ENCODE assay signal across 15 cellular contexts in genomic region chr4:23932935-23933334, GRCh38. TPM values are rescaled to one million over a fixed set of nuclear protein-coding genes. Genes with fewer than 3 reads are reported as not detected.
A peak's percentile ranks its signal among the peaks of the same experiment; 100 is the strongest.
DNase-seq lines count a peak whose midpoint lies in the region; ATAC-seq and TF ChIP-seq lines count a peak whose summit lies in the region.
"Had no signal": no experiment of that assay in that cellular context is flagged by ENCODE, and none has a peak within 500 bp of the region (broad histone marks: within the 10 kb centered on the region; RNA-seq: fewer than 3 reads in every experiment).

No MANE protein-coding gene starts in this region.

- peaks cover 32% of the 10 kb centered on the region for H3K4me1 ChIP-seq in GM23248 (ENCODE audit: insufficient read depth)
- H3K4me1 ChIP-seq in foreskin keratinocyte = no peaks in the 10 kb centered on the region
- H3K4me1 ChIP-seq in gastrocnemius medialis = peaks cover 29 to 65% of the 10 kb centered on the region in 2 donors

- H3K27ac ChIP-seq in GM23248 = no peak overlapping the region
- H3K27ac ChIP-seq in foreskin keratinocyte = no peak overlapping the region
- H3K27ac ChIP-seq in gastrocnemius medialis = peak overlapping the region; percentile 83 to 92 (median 90)

- H3K9me3 ChIP-seq in GM23248 (ENCODE audit: low read depth) (no peaks in the 10 kb centered on the region), gastrocnemius medialis (no peaks in the 10 kb centered on the region)

- H3K27me3 ChIP-seq in GM23248 (replicated peaks; ENCODE audit: insufficient read depth) = no peaks in the 10 kb centered on the region
- H3K27me3 ChIP-seq in foreskin keratinocyte = peaks cover 3% of the 10 kb centered on the region
- H3K27me3 ChIP-seq in gastrocnemius medialis = no peaks in the 10 kb centered on the region

- no peak for TF ChIP-seq POLR2A in gastrocnemius medialis (IDR thresholded peaks at IDR 0.05)

- 0 out of 2 replicates have a peak, but pooled peaks cover 6% of the 10 kb centered on the region for H3F3A ChIP-seq in GM23248 (ENCODE audit: insufficient read depth)

- H3K9me2 ChIP-seq in GM23248 (ENCODE audit: insufficient read depth) = no peaks in the 10 kb centered on the region

- peak; percentile 37; the same call in 1 of the 2 replicates for TF ChIP-seq CTCF in WI38 (IDR thresholded peaks at IDR 0.05; ENCODE audit: low read depth, low read length)
- peak; percentile 49 for TF ChIP-seq CTCF in foreskin keratinocyte (conservative IDR thresholded peaks at IDR 0.05)
- peak in 4 of 5 experiments; percentile 17 to 39 (median 24) for TF ChIP-seq CTCF in gastrocnemius medialis (IDR thresholded peaks at IDR 0.05 in 4 of 5, conservative IDR thresholded peaks at IDR 0.05 in 1 of 5)

- no peak for ATAC-seq in foreskin keratinocyte
- no peak for ATAC-seq in gastrocnemius medialis
- no peak for ATAC-seq in GM18870 (IDR thresholded peaks at IDR 0.05; ENCODE audit: unreplicated experiment)
- no peak for ATAC-seq in GM18861 (IDR thresholded peaks at IDR 0.05; ENCODE audit: unreplicated experiment)
- ATAC-seq: activated naive CD4-positive, alpha-beta T cell treated with anti-CD3 and anti-CD28 coated beads, Interleukin-2, amount 50 U/mL, for 72 hours; left colon had no signal

- in situ Hi-C loops in GM23248 (cut with MboI) = no loop called here
- in situ Hi-C loops in gastrocnemius medialis (cut with MboI; ENCODE audit: low sequenced_read_pairs in 4 of 4) = loop anchor here in 2 of 4 donors (5.0 to 25.0 kb wide), 3 partner anchors 56 to 546 kb away; no protein-coding TSS in a partner anchor

- H2AFZ ChIP-seq in GM23248 = peak overlapping the region; percentile 24; the same call in 1 of the 2 replicates

- DNase-seq in GM23248 = peak; percentile 64
- DNase-seq in foreskin keratinocyte = peak in 1 of 2 donors; percentile 25
- DNase-seq in gastrocnemius medialis = no peak
- no peak for DNase-seq in germinal center (ENCODE audit: low spot score)
- no peak for DNase-seq in NCI-H774 (lab: John Stamatoyannopoulos, UW)
- DNase-seq: activated CD8-positive, alpha-beta memory T cell treated with anti-CD3 and anti-CD28 coated beads for 24 hours; left colon; NCI-H1105 treated with DMSO at 0.1 percent for 48 hours; NK-92 treated with Interleukin-12 subunit alpha and Interleukin-12 subunit beta, amount 100 ng/mL, for 24 hours; posterior cingulate gyrus had no signal

- H4K20me1 ChIP-seq in GM23248 (ENCODE audit: insufficient read depth) = no peaks in the 10 kb centered on the region

- 9 to 14% methylated on average over 4 of the region's 4 CpGs for WGBS in GM23248 (ENCODE audit: low coverage in 1 of 2, low lambda C conversion rate in 2 of 2, missing lambda C conversion rate in 2 of 2), 2 experiments

- H3K4me3 ChIP-seq in GM23248 = no peak overlapping the region
- H3K4me3 ChIP-seq in WI38 (ENCODE audit: low read depth, low read length) = no peak overlapping the region
- H3K4me3 ChIP-seq in gastrocnemius medialis = no peak overlapping the region

- no peak overlapping the region for H3K9ac ChIP-seq in GM23248

- H3K4me2 ChIP-seq in GM23248 (ENCODE audit: unreplicated experiment) = peak overlapping the region; percentile 36

- H3K79me2 ChIP-seq in GM23248 (ENCODE audit: insufficient read depth) = no peaks in the 10 kb centered on the region

- H3K36me3 ChIP-seq in GM23248 (ENCODE audit: low read depth) (no peaks in the 10 kb centered on the region), gastrocnemius medialis (no peaks in the 10 kb centered on the region)

- intact Hi-C loops in gastrocnemius medialis (cut with DNase I; ENCODE audit: low total_unique reads) = loop anchor here (5.0 to 10.0 kb wide), 4 partner anchors 314 to 652 kb away; partner anchors contain the start of gene DHX15

RNA-seq across cellular contexts. Expression of gene PPARGC1A, which starts 43.1 kb away (rescaled TPM):
- total RNA-seq in GM23248 (2014; rRNA removed; shearing (Covaris generic)) = not detected in 2 replicates
- polyA plus RNA-seq in GM23248 (2016; fragmentation: Nextera tagmentation; extraction: Ambion mirVana) = not detected in 2 replicates
- total RNA-seq in foreskin keratinocyte = not detected in 2 replicates
- not detected in 2 replicates for polyA plus RNA-seq in foreskin keratinocyte
- 10 to 100 TPM; 30.6 to 68.9 (median 52.3) TPM for total RNA-seq in gastrocnemius medialis
- total RNA-seq: activated naive CD4-positive, alpha-beta T cell treated with anti-CD3 and anti-CD28 coated beads, Interleukin-2, amount 50 U/mL, for 72 hours; T-helper 1 cell treated with Interleukin-12 subunit alpha and Interleukin-12 subunit beta and Interleukin-4 antibody, amounts not matched to agents 30 ng/mL and 1 ng/mL, for 36 hours had no signal

Comparison
In these comparisons a context has a peak if more than half of its experiments do, and no peak if none do; other contexts are left out.
1. H3K27ac ChIP-seq: peak in gastrocnemius medialis (4 of 4); none in GM23248 (single experiment) and foreskin keratinocyte (single experiment).
2. RNA of gene PPARGC1A, which starts 43.1 kb away (total RNA-seq): 30.6 to 68.9 TPM in gastrocnemius medialis; not detected in foreskin keratinocyte and not detected in GM23248; every median in the first group is over 10 times any median in the second.
3. Peak in every context shown above with its lines, with median percentiles within 50 percentile points of each other: CTCF ChIP-seq.